Comparison of ENCODE assay signal across 9 cellular contexts in genomic region chr2:199463000-199463692, GRCh38. TPM values are rescaled to one million over a fixed set of nuclear protein-coding genes. Genes with fewer than 3 reads are reported as not detected.
A peak's percentile ranks its signal among the peaks of the same experiment; 100 is the strongest.
DNase-seq lines count a peak whose midpoint lies in the region; ATAC-seq, FAIRE-seq and TF ChIP-seq lines count a peak whose summit lies in the region.
"Had no signal": no experiment of that assay in that cellular context is flagged by ENCODE, and none has a peak within 500 bp of the region (broad histone marks: within the 10 kb centered on the region; RNA-seq: fewer than 3 reads in every experiment).

No MANE protein-coding gene starts in this region.

- 1 to 3% (median 2%) methylated on average over 40 to 60 of the region's 60 CpGs for WGBS in spleen, 5 donors

- H3K4me1 ChIP-seq in kidney (ENCODE audit: control insufficient read depth in 1 of 2, insufficient read depth in 1 of 2, low read depth in 1 of 2, low read length in 2 of 2) (peaks cover 9 to 14% of the 10 kb centered on the region in 2 donors), spleen (peaks cover 7 to 52% (median 37%) of the 10 kb centered on the region in 6 donors)

- no peak for ATAC-seq in activated CD4-positive, CD25-positive, alpha-beta regulatory T cell treated with anti-CD3 and anti-CD28 coated beads, Interleukin-2, amount 50 U/mL, for 24 hours
- ATAC-seq in HG03025 (IDR thresholded peaks at IDR 0.05; ENCODE audit: low FRiP score, unreplicated experiment): no peak

- peak overlapping the region; percentile 40 to 48 for H3K4me3 ChIP-seq in kidney (ENCODE audit: low read length in 2 of 2)
- H3K4me3 ChIP-seq in spleen: peak overlapping the region; percentile 1 to 69 (median 40)

- H3K9ac ChIP-seq in kidney (ENCODE audit: low read length in 2 of 2): no peak overlapping the region

- no peak for FAIRE-seq in kidney (lab: Jason Lieb, UNC)
- FAIRE-seq: islet of Langerhans had no signal

- TF ChIP-seq CTCF in kidney (IDR thresholded peaks at IDR 0.05; ENCODE audit: borderline replicate concordance, extremely low read depth, insufficient read depth) (peak; percentile 70), spleen (IDR thresholded peaks at IDR 0.05 in 8 of 11, conservative IDR thresholded peaks at IDR 0.05 in 3 of 11) (peak in 10 of 11 experiments; percentile 14 to 80 (median 64))

- no peak for TF ChIP-seq POLR2A in spleen (IDR thresholded peaks at IDR 0.05)

- H3K9me3 ChIP-seq in kidney (ENCODE audit: control insufficient read depth in 1 of 2, low read length in 2 of 2) (no peaks in the 10 kb centered on the region), spleen (peaks cover 0 to 26% (median 0%) of the 10 kb centered on the region in 8 donors)

- DNase-seq in activated CD4-positive, CD25-positive, alpha-beta regulatory T cell treated with anti-CD3 and anti-CD28 coated beads, Interleukin-2, amount 50 U/mL, for 72 hours: peak; percentile 53
- DNase-seq in HT-29 (ENCODE audit: low spot score) (peak; percentile 63), SK-N-DZ (ENCODE audit: low spot score) (peak; percentile 71), cerebellar cortex (ENCODE audit: low spot score) (peak; percentile 24), kidney (peak; percentile 89), spleen (peak; percentile 91)

- H3K36me3 ChIP-seq in kidney (ENCODE audit: control insufficient read depth in 1 of 2, insufficient read depth in 2 of 2, low read length in 2 of 2): no peaks in the 10 kb centered on the region
- no peaks in the 10 kb centered on the region for H3K36me3 ChIP-seq in spleen

- H3K27ac ChIP-seq in kidney (ENCODE audit: low read depth in 2 of 2, low read length in 2 of 2): no peak overlapping the region
- no peak overlapping the region for H3K27ac ChIP-seq in spleen

- intact Hi-C loops in kidney (cut with DNase I) (no loop called here), spleen (cut with DNase I; ENCODE audit: low total_unique reads) (no loop called here)

- H3K27me3 ChIP-seq in spleen (replicated peaks in 1 of 7): peaks cover 38 to 100% (median 84%) of the 10 kb centered on the region in 7 donors

RNA-seq across cellular contexts. Expression of gene SATB2, which starts 5.4 kb away (rescaled TPM):
- 0.16 and 0.18 TPM in 2 replicates for total RNA-seq in HT-29 (2014; rRNA removed; shearing (Covaris generic))
- polyA plus RNA-seq in SK-N-DZ (2014; cell fraction: cytosol; rRNA removed): 13.0 and 13.4 TPM in 2 replicates
- 21.5 and 28.5 TPM in 2 replicates for polyA plus RNA-seq in SK-N-DZ (2014; cell fraction: nucleus; rRNA removed)
- total RNA-seq in kidney (17.5 TPM), spleen (1 to 10 TPM; 1.9 to 3.0 (median 2.7) TPM)
- polyA plus RNA-seq in kidney (ENCODE audit: insufficient read depth, low read depth, low replicate concordance) (1.3 TPM), spleen (under 1 TPM; 0.39 to 0.58 (median 0.50) TPM)

Comparison
In these comparisons a context has a peak if more than half of its experiments do, and no peak if none do; other contexts are left out.
1. DNase-seq: peak in every context shown above with its lines; median percentile 91 in spleen; 89 in kidney; 71 in SK-N-DZ; 63 in HT-29; 53 in activated CD4-positive, CD25-positive, alpha-beta regulatory T cell treated with anti-CD3 and anti-CD28 coated beads, Interleukin-2, amount 50 U/mL, for 72 hours; 24 in cerebellar cortex.